1 cellular context compared by ENCODE assay signal in genomic region chr1:227883073-227883520, GRCh38.
TF ChIP-seq lines count a peak whose summit lies in the region.

No MANE protein-coding gene starts in this region.

TF ChIP-seq in K562, 482 proteins besides CTCF, POLR2A, EP300 and RAD21:
- TF ChIP-seq HIVEP1 (CRISPR knock-in tag; IDR thresholded peaks at IDR 0.05) = no peak
- TF ChIP-seq HNRNPH1 (optimal IDR thresholded peaks at IDR 0.05; ENCODE audit: low read depth, low read length) = no peak
- no peak for TF ChIP-seq FOS (IDR thresholded peaks at IDR 0.05; ENCODE audit: extremely low read depth, insufficient read length)
- TF ChIP-seq ARID3A (IDR thresholded peaks at IDR 0.05; ENCODE audit: borderline replicate concordance, low read depth, low read length) = no peak
- no peak for TF ChIP-seq ZNF23 (CRISPR knock-in tag; IDR thresholded peaks at IDR 0.05)
- 0 out of 2 replicates have a peak, but pooled peaks have one; percentile 33 for TF ChIP-seq CBFB (CRISPR knock-in tag; IDR thresholded peaks at IDR 0.05)
- no peak for TF ChIP-seq ZNF766 (CRISPR knock-in tag; conservative IDR thresholded peaks at IDR 0.05)
